ENCODE assay signal across 8 cellular contexts in the genomic region with DNA sequence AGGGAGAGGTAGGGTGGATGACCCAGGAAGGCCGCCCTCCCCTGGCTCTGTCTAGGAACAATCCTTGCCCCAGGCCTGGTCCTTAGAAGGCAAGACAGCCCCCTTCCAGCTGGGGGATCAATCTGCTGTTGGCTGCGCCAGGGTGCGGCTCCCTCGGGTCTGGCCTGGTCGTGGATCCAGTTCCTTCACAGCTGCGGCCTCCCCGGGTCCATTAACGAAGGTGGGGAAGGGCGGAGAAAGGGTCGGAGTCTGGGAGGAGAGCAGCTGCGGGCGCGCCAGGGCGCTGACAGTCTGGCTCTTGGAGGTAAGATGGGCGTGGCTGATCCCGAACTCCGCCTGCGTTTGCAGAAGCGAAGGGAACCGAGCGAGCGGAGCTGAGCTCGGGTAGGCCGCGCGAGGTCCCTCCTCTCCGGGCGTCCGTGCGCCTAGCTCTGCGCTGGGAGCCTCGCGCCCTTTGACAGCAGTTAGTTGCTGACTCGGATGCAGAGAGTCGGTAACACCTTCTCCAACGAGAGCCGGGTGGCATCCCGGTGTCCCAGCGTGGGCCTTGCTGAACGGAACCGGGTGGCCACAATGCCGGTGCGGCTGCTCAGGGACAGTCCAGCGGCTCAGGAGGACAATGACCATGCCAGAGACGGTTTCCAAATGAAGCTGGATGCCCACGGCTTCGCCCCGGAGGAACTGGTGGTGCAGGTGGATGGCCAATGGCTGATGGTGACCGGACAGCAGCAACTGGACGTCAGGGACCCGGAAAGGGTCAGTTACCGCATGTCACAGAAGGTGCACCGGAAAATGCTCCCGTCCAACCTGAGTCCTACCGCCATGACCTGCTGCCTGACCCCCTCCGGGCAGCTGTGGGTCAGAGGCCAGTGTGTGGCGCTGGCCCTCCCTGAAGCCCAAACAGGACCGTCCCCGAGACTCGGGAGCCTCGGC. TPM values are rescaled to one million over a fixed set of nuclear protein-coding genes. Genes with fewer than 3 reads are reported as not detected.
A peak's percentile ranks its signal among the peaks of the same experiment; 100 is the strongest.
DNase-seq lines count a peak whose midpoint lies in the region; ATAC-seq and TF ChIP-seq lines count a peak whose summit lies in the region.

A gene with protein sequence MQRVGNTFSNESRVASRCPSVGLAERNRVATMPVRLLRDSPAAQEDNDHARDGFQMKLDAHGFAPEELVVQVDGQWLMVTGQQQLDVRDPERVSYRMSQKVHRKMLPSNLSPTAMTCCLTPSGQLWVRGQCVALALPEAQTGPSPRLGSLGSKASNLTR (plus strand): TSS at position 434 of the 933 bp plus-strand sequence. CDS start 47 bp downstream, at position 481.

- H3K4me1 ChIP-seq in lung (ENCODE audit: control insufficient read depth in 2 of 2, insufficient read depth in 2 of 2, low read length in 2 of 2) = peaks cover 2 to 7% of the 10 kb centered on the region in 2 donors

- no peak within 1 kb of the TSS for H3K4me3 ChIP-seq in lung

- WGBS in lung, 2 donors = 80 to 85% methylated on average over 61 of the region's 61 CpGs

- intact Hi-C loops in posterior vena cava (cut with DNase I) = no loop called here

- H3K27ac Mint-ChIP-seq in stimulated activated naive CD8-positive, alpha-beta T cell treated with anti-CD3 and anti-CD28 coated beads, Interleukin-15, Interleukin-2, amounts not matched to agents 100 ng/mL and 50 ng/mL, for 24 hours = peak within 1 kb of the TSS; percentile 78

- peaks cover 27% of the 10 kb centered on the region for H3K36me3 Mint-ChIP-seq in stimulated activated naive CD8-positive, alpha-beta T cell treated with anti-CD3 and anti-CD28 coated beads, Interleukin-15, Interleukin-2, amounts not matched to agents 100 ng/mL and 50 ng/mL, for 24 hours (ENCODE audit: low read depth)

- no peak for TF ChIP-seq CTCF in lung (IDR thresholded peaks at IDR 0.05; ENCODE audit: control extremely low read depth, extremely low read depth)

- DNase-seq in stimulated activated naive CD8-positive, alpha-beta T cell treated with anti-CD3 and anti-CD28 coated beads, Interleukin-15, Interleukin-2, amounts not matched to agents 100 U/mL and 50 U/mL, for 24 hours = no peak
- peak in 30 of 61 donors; percentile 4 to 57 (median 21) for DNase-seq in caudate nucleus (lab: John Stamatoyannopoulos, UW)
- DNase-seq in lung (ENCODE audit: low spot score) = peak; percentile 55
- DNase-seq in middle frontal gyrus (ENCODE audit: extremely low spot score, low spot score) = no peak
- no peak for DNase-seq in posterior vena cava (ENCODE audit: low spot score)

- no peaks in the 10 kb centered on the region for H3K9me3 Mint-ChIP-seq in stimulated activated naive CD8-positive, alpha-beta T cell treated with anti-CD3 and anti-CD28 coated beads, Interleukin-15, Interleukin-2, amounts not matched to agents 100 ng/mL and 50 ng/mL, for 24 hours

- H3K9me3 ChIP-seq in lung (ENCODE audit: control insufficient read depth in 2 of 2, insufficient read depth in 1 of 2, low read length in 1 of 2) = no peaks in the 10 kb centered on the region

- H3K27ac ChIP-seq in caudate nucleus (ENCODE audit: low read depth, low read length) (peak within 1 kb of the TSS; percentile 90), lung (ENCODE audit: low read depth in 1 of 2, low read length in 1 of 2) (no peak within 1 kb of the TSS)

- ATAC-seq in stimulated activated naive CD8-positive, alpha-beta T cell treated with anti-CD3 and anti-CD28 coated beads, Interleukin-15, Interleukin-2, amounts not matched to agents 100 U/mL and 50 U/mL, for 24 hours = no peak
- ATAC-seq in lung (ENCODE audit: insufficient read depth, low FRiP score) (no peak), GM19023 (IDR thresholded peaks at IDR 0.05; ENCODE audit: unreplicated experiment) (no peak), GM21528 (IDR thresholded peaks at IDR 0.05; ENCODE audit: low FRiP score, unreplicated experiment) (no peak)

- H3K36me3 ChIP-seq in lung (ENCODE audit: control insufficient read depth in 2 of 2, insufficient read depth in 2 of 2, low read length in 2 of 2) = peaks cover 7 to 25% of the 10 kb centered on the region in 2 donors

- no peaks in the 10 kb centered on the region for H3K27me3 Mint-ChIP-seq in stimulated activated naive CD8-positive, alpha-beta T cell treated with anti-CD3 and anti-CD28 coated beads, Interleukin-15, Interleukin-2, amounts not matched to agents 100 ng/mL and 50 ng/mL, for 24 hours

- H3K4me3 Mint-ChIP-seq in stimulated activated naive CD8-positive, alpha-beta T cell treated with anti-CD3 and anti-CD28 coated beads, Interleukin-15, Interleukin-2, amounts not matched to agents 100 ng/mL and 50 ng/mL, for 24 hours = peak within 1 kb of the TSS; percentile 77

- H3K27me3 ChIP-seq in lung (ENCODE audit: control insufficient read depth, insufficient read depth) = no peaks in the 10 kb centered on the region

- peaks cover 25% of the 10 kb centered on the region for H3K4me1 Mint-ChIP-seq in stimulated activated naive CD8-positive, alpha-beta T cell treated with anti-CD3 and anti-CD28 coated beads, Interleukin-15, Interleukin-2, amounts not matched to agents 100 ng/mL and 50 ng/mL, for 24 hours (ENCODE audit: low read depth)

RNA-seq across cellular contexts. Expression of the gene that starts here (rescaled TPM):
- total RNA-seq in lung (under 1 TPM in 1 of 2 donors, not detected in 1; 0.20 TPM), posterior vena cava (not detected)
- under 1 TPM; 0.03 to 0.18 TPM for polyA plus RNA-seq in lung

Comparison
In these comparisons a context has a peak if more than half of its experiments do, and no peak if none do; other contexts are left out.
1. Peak in DNase-seq in lung; RNA of the gene not detected or under 1 TPM.